13 cellular contexts compared by ENCODE assay signal in genomic region chr11:105000167-105000566, GRCh38. TPM values are rescaled to one million over a fixed set of nuclear protein-coding genes. Genes with fewer than 3 reads are reported as not detected.
DNase-seq lines count a peak whose midpoint lies in the region; ATAC-seq and TF ChIP-seq lines count a peak whose summit lies in the region.
"Had no signal": no experiment of that assay in that cellular context is flagged by ENCODE, and none has a peak within 500 bp of the region (broad histone marks: within the 10 kb centered on the region; RNA-seq: fewer than 3 reads in every experiment).

No MANE protein-coding gene starts in this region.

- no peaks in the 10 kb centered on the region for H3K9me1 ChIP-seq in IMR-90 (ENCODE audit: insufficient read depth, low read length)

- H3K79me1 ChIP-seq in IMR-90 (ENCODE audit: low read depth in 1 of 2, low read length in 2 of 2): no peaks in the 10 kb centered on the region

- H4K91ac ChIP-seq in IMR-90 (ENCODE audit: insufficient read depth, low read depth, low read length): no peak overlapping the region

- H3K14ac ChIP-seq in IMR-90 (replicated peaks; ENCODE audit: low read depth, low read length): no peak overlapping the region

- no peak overlapping the region for H2BK15ac ChIP-seq in IMR-90 (ENCODE audit: low read depth, low read length)

- no peak for TF ChIP-seq RAD21 in IMR-90 (IDR thresholded peaks at IDR 0.05; ENCODE audit: low read length)

- H3K4me2 ChIP-seq in mammary epithelial cell (ENCODE audit: insufficient read depth, low read depth, low read length) (no peak overlapping the region), IMR-90 (ENCODE audit: low read depth, low read length) (no peak overlapping the region)

- no peak overlapping the region for H3K4ac ChIP-seq in IMR-90 (ENCODE audit: low read depth, low read length)

- WGBS in mammary epithelial cell (ENCODE audit: low coverage, missing lambda C conversion rate): 85% methylated on average over 5 of the region's 5 CpGs
- WGBS in IMR-90 (ENCODE audit: extremely low coverage in 2 of 2, insufficient read length in 1 of 2), 2 experiments: 93% methylated on average over 3 of the region's 5 CpGs; no CpG with 5 or more reads in 1 of the 2 experiments

- no peak overlapping the region for H2BK5ac ChIP-seq in IMR-90 (ENCODE audit: low read depth, low read length, poor library complexity, severe bottlenecking)

- no peak overlapping the region for H2AFZ ChIP-seq in mammary epithelial cell (ENCODE audit: low read depth, low read length)
- H2AFZ ChIP-seq in IMR-90 (replicated peaks; ENCODE audit: low read length, poor library complexity): no peak overlapping the region

- H4K20me1 ChIP-seq in mammary epithelial cell (ENCODE audit: insufficient read depth, low read length) (no peaks in the 10 kb centered on the region), IMR-90 (ENCODE audit: insufficient read depth, low read length) (no peaks in the 10 kb centered on the region)

- no peaks in the 10 kb centered on the region for H3K36me3 Mint-ChIP-seq in MCF 10A (ENCODE audit: insufficient read depth, unreplicated experiment)
- H3K36me3 Mint-ChIP-seq: activated naive CD4-positive, alpha-beta T cell treated with anti-CD3 and anti-CD28 coated beads, Interleukin-2, amount 50 U/mL, for 72 hours had no signal

- no peak overlapping the region for H4K5ac ChIP-seq in IMR-90 (ENCODE audit: low read depth, low read length)

- intact Hi-C loops in mammary epithelial cell (cut with micrococcal nuclease): no loop called here
- intact Hi-C loops in MCF 10A (cut with micrococcal nuclease): no loop called here
- intact Hi-C loops in IMR-90 (cut with micrococcal nuclease): no loop called here
- intact Hi-C loops in vagina (cut with DNase I): no loop called here

- no peak overlapping the region for H3K23ac ChIP-seq in IMR-90 (ENCODE audit: low read depth, low read length)

- H3K9ac ChIP-seq in mammary epithelial cell (ENCODE audit: insufficient read depth, low read length) (no peak overlapping the region), IMR-90 (ENCODE audit: low read depth, low read length) (no peak overlapping the region)

- H2BK120ac ChIP-seq in IMR-90 (ENCODE audit: low read depth, low read length): no peak overlapping the region

- H3K27me3 Mint-ChIP-seq in MCF 10A (ENCODE audit: insufficient read depth, unreplicated experiment): no peaks in the 10 kb centered on the region

- no peak overlapping the region for H3K27ac Mint-ChIP-seq in MCF 10A (ENCODE audit: low read depth, unreplicated experiment)
- H3K27ac Mint-ChIP-seq: activated naive CD4-positive, alpha-beta T cell treated with anti-CD3 and anti-CD28 coated beads, Interleukin-2, amount 50 U/mL, for 72 hours had no signal

- H3K4me1 ChIP-seq in mammary epithelial cell (ENCODE audit: insufficient read depth, low read length) (no peaks in the 10 kb centered on the region), IMR-90 (ENCODE audit: control insufficient read depth, insufficient read depth, low read length) (peaks cover 1% of the 10 kb centered on the region; the same call in 1 of the 2 replicates), vagina (no peaks in the 10 kb centered on the region)

- H3K4me3 Mint-ChIP-seq in MCF 10A (ENCODE audit: unreplicated experiment): no peak overlapping the region
- H3K4me3 Mint-ChIP-seq: neural crest cell had no signal

- H2AK5ac ChIP-seq in IMR-90 (ENCODE audit: low read depth, low read length): no peak overlapping the region

- TF ChIP-seq POLR2A in IMR-90 (IDR thresholded peaks at IDR 0.05; ENCODE audit: low read depth, low read length) (no peak), vagina (IDR thresholded peaks at IDR 0.05) (no peak)

- no peak overlapping the region for H3K27ac ChIP-seq in mammary epithelial cell (ENCODE audit: insufficient read depth, low read depth, low read length)
- no peak overlapping the region for H3K27ac ChIP-seq in IMR-90 (ENCODE audit: insufficient read depth, low read length)
- H3K27ac ChIP-seq in vagina: no peak overlapping the region
- H3K27ac ChIP-seq: C4-2B had no signal

- in situ Hi-C loops in mammary epithelial cell (cut with MboI; ENCODE audit: low sequenced_read_pairs in 2 of 2) (no loop called here), IMR-90 (cut with MboI; ENCODE audit: low sequenced_read_pairs) (no loop called here)

- H3K27me3 ChIP-seq in mammary epithelial cell (ENCODE audit: insufficient read depth, low read length) (no peaks in the 10 kb centered on the region), IMR-90 (ENCODE audit: control insufficient read depth, insufficient read depth, low read length) (no peaks in the 10 kb centered on the region), vagina (no peaks in the 10 kb centered on the region)

- H2AK9ac ChIP-seq in IMR-90 (replicated peaks; ENCODE audit: low read depth, low read length, poor library complexity): no peak overlapping the region

- no peaks in the 10 kb centered on the region for H3K9me3 ChIP-seq in mammary epithelial cell (replicated peaks; ENCODE audit: insufficient read depth, low read length)
- H3K9me3 ChIP-seq in IMR-90 (ENCODE audit: control insufficient read depth, insufficient read depth, low read length): no peaks in the 10 kb centered on the region
- H3K9me3 ChIP-seq in vagina: no peaks in the 10 kb centered on the region

- dilution Hi-C loops in mammary epithelial cell (cut with HindIII; ENCODE audit: low sequenced_read_pairs) (no loop called here), IMR-90 (cut with HindIII; ENCODE audit: low sequenced_read_pairs, unreplicated experiment) (no loop called here)

- TF ChIP-seq CTCF in mammary epithelial cell (conservative IDR thresholded peaks at IDR 0.05 in 1 of 2, IDR thresholded peaks at IDR 0.05 in 1 of 2; ENCODE audit: extremely low read depth in 1 of 2, insufficient read depth in 1 of 2, low read depth in 1 of 2, low read length in 2 of 2) (peak in 1 of 2 donors; percentile 8), MCF 10A (IDR thresholded peaks at IDR 0.05; ENCODE audit: unreplicated experiment) (no peak), IMR-90 (conservative IDR thresholded peaks at IDR 0.05; ENCODE audit: low read depth, low read length) (no peak), vagina (IDR thresholded peaks at IDR 0.05) (no peak)

- POLR2A ChIA-PET in MCF 10A (lab: Yijun Ruan, JAX): no interaction called here
- POLR2A ChIA-PET in IMR-90 (lab: Charles Lee; ENCODE audit: unreplicated experiment): no interaction called here

- DNase-seq in mammary epithelial cell: peak; percentile 8
- DNase-seq in MCF 10A (ENCODE audit: unreplicated experiment): no peak
- DNase-seq in IMR-90: no peak
- peak; percentile 34 for DNase-seq in ecto neural progenitor cell (ENCODE audit: low spot score)
- DNase-seq in stimulated activated naive CD8-positive, alpha-beta T cell treated with anti-CD3 and anti-CD28 coated beads, Interleukin-15, Interleukin-2, amounts not matched to agents 100 U/mL and 50 U/mL, for 24 hours: peak; percentile 12
- DNase-seq in C1 segment of cervical spinal cord (lab: John Stamatoyannopoulos, UW): no peak
- no peak for DNase-seq in hippocampal formation (lab: John Stamatoyannopoulos, UW)
- DNase-seq in vagina (ENCODE audit: extremely low spot score in 2 of 2): no peak
- DNase-seq: NCI-H1694 treated with DMSO at 0.1 percent for 48 hours had no signal

- H3K18ac ChIP-seq in IMR-90 (ENCODE audit: low read depth, low read length): no peak overlapping the region

- ATAC-seq in IMR-90 (ENCODE audit: low read depth): no peak
- ATAC-seq in stimulated activated naive CD8-positive, alpha-beta T cell treated with anti-CD3 and anti-CD28 coated beads, Interleukin-15, Interleukin-2, amounts not matched to agents 100 U/mL and 50 U/mL, for 24 hours: no peak

- CTCF ChIA-PET in mammary epithelial cell (lab: Charles Lee; ENCODE audit: low non-redundant PET): no interaction called here
- CTCF ChIA-PET in MCF 10A (lab: Yijun Ruan, JAX): no interaction called here
- CTCF ChIA-PET in IMR-90 (lab: Yijun Ruan, JAX): no interaction called here

- H3K4me3 ChIP-seq in mammary epithelial cell (replicated peaks in 1 of 3; ENCODE audit: insufficient read depth in 1 of 3, low read depth in 2 of 3, low read length in 3 of 3) (no peak overlapping the region), IMR-90 (ENCODE audit: insufficient read depth, low read depth, low read length) (no peak overlapping the region), vagina (no peak overlapping the region)

- H4K8ac ChIP-seq in IMR-90 (ENCODE audit: low read depth in 2 of 2, low read length in 2 of 2): no peak overlapping the region

- H3K9me3 Mint-ChIP-seq in MCF 10A (ENCODE audit: unreplicated experiment): peaks cover 7% of the 10 kb centered on the region
- H3K9me3 Mint-ChIP-seq: activated naive CD4-positive, alpha-beta T cell treated with anti-CD3 and anti-CD28 coated beads, Interleukin-2, amount 50 U/mL, for 72 hours had no signal

- 0 out of 2 replicates have a peak overlapping the region, but pooled peaks have one; percentile 31 for H2BK20ac ChIP-seq in IMR-90 (ENCODE audit: low read depth, low read length)

- BruUV-seq in mammary epithelial cell (replicated peaks; lab: Mats Ljungman, UMichigan) (no TSS peak), MCF 10A (replicated peaks; lab: Mats Ljungman, UMichigan) (no TSS peak), IMR-90 (replicated peaks; lab: Mats Ljungman, UMichigan) (no TSS peak)

- H3K79me2 ChIP-seq in mammary epithelial cell (ENCODE audit: insufficient read depth, low read length): no peaks in the 10 kb centered on the region

- no peaks in the 10 kb centered on the region for H3K36me3 ChIP-seq in mammary epithelial cell (ENCODE audit: insufficient read depth, low read length)
- no peaks in the 10 kb centered on the region for H3K36me3 ChIP-seq in IMR-90 (ENCODE audit: control insufficient read depth, insufficient read depth, low read length)
- no peaks in the 10 kb centered on the region for H3K36me3 ChIP-seq in vagina

- no peaks in the 10 kb centered on the region for H3K4me1 Mint-ChIP-seq in MCF 10A (ENCODE audit: insufficient read depth, unreplicated experiment)
- H3K4me1 Mint-ChIP-seq: neural crest cell had no signal

- H3K56ac ChIP-seq in IMR-90 (ENCODE audit: extremely low read depth, insufficient read depth, low read length): no peak overlapping the region

RNA-seq across cellular contexts. Expression of gene CASP5, which starts 22.8 kb away (rescaled TPM):
- under 1 TPM in 1 of 2 donors, not detected in 1; 0.17 TPM for total RNA-seq in mammary epithelial cell
- not detected for polyA plus RNA-seq in mammary epithelial cell
- not detected for polyA minus RNA-seq in mammary epithelial cell
- not detected in 2 replicates for total RNA-seq in MCF 10A (2022)
- not detected in 2 replicates for total RNA-seq in IMR-90 (2012; rRNA removed)
- polyA plus RNA-seq in IMR-90 (2012; rRNA removed): not detected in 2 replicates
- not detected in 2 replicates for polyA plus RNA-seq in IMR-90 (2012; cell fraction: cytosol; rRNA removed)
- 0.13 TPM in 1 of 2 replicates, not detected in the other for polyA plus RNA-seq in IMR-90 (2012; cell fraction: nucleus; rRNA removed; ENCODE audit: low replicate concordance)
- total RNA-seq in vagina: not detected
- total RNA-seq: activated naive CD4-positive, alpha-beta T cell treated with anti-CD3 and anti-CD28 coated beads, Interleukin-2, amount 50 U/mL, for 72 hours; neural crest cell; Right ventricle myocardium superior had no signal

RNA-seq across cellular contexts. Expression of gene CASP4, which starts 31.8 kb away (rescaled TPM):
- total RNA-seq in mammary epithelial cell: 100 to 1,000 TPM in 1 of 2 donors, 10 to 100 TPM in 1; 76.6 to 190 TPM
- polyA plus RNA-seq in mammary epithelial cell: 93.9 TPM
- polyA minus RNA-seq in mammary epithelial cell: 35.9 TPM
- total RNA-seq in MCF 10A (2022): 93.6 and 98.8 TPM in 2 replicates
- total RNA-seq in IMR-90 (2012; rRNA removed): 89.4 and 91.9 TPM in 2 replicates
- 73.0 and 82.5 TPM in 2 replicates for polyA plus RNA-seq in IMR-90 (2012; rRNA removed)
- polyA plus RNA-seq in IMR-90 (2012; cell fraction: cytosol; rRNA removed): 25.5 and 27.2 TPM in 2 replicates
- polyA plus RNA-seq in IMR-90 (2012; cell fraction: nucleus; rRNA removed; ENCODE audit: low replicate concordance): 9.8 and 65.8 TPM in 2 replicates
- total RNA-seq in vagina: 70.2 TPM
- total RNA-seq: neural crest cell had no signal

RNA-seq across cellular contexts. Expression of gene CASP1, which starts 34.8 kb away (rescaled TPM):
- total RNA-seq in mammary epithelial cell (10 to 100 TPM; 44.3 to 56.1 TPM), MCF 10A (2022) (27.2 and 34.4 TPM in 2 replicates), IMR-90 (2012; rRNA removed) (24.7 and 31.2 TPM in 2 replicates), vagina (23.3 TPM)
- polyA plus RNA-seq in mammary epithelial cell (30.2 TPM), IMR-90 (2012; rRNA removed) (11.1 and 12.5 TPM in 2 replicates)
- polyA minus RNA-seq in mammary epithelial cell: 112 TPM
- polyA plus RNA-seq in IMR-90 (2012; cell fraction: cytosol; rRNA removed): 3.2 and 4.7 TPM in 2 replicates
- 1.0 and 12.4 TPM in 2 replicates for polyA plus RNA-seq in IMR-90 (2012; cell fraction: nucleus; rRNA removed; ENCODE audit: low replicate concordance)
- total RNA-seq: neural crest cell had no signal

RNA-seq across cellular contexts. Expression of gene CARD16, which starts 45.0 kb away (rescaled TPM):
- total RNA-seq in mammary epithelial cell (1 to 10 TPM; 2.2 to 5.8 TPM), MCF 10A (2022) (14.0 and 14.4 TPM in 2 replicates), IMR-90 (2012; rRNA removed) (7.9 and 23.3 TPM in 2 replicates), vagina (26.8 TPM)
- polyA plus RNA-seq in mammary epithelial cell (9.0 TPM), IMR-90 (2012; rRNA removed) (24.9 and 29.2 TPM in 2 replicates)
- polyA minus RNA-seq in mammary epithelial cell: not detected
- 7.8 and 24.1 TPM in 2 replicates for polyA plus RNA-seq in IMR-90 (2012; cell fraction: cytosol; rRNA removed)
- 0.65 and 9.2 TPM in 2 replicates for polyA plus RNA-seq in IMR-90 (2012; cell fraction: nucleus; rRNA removed; ENCODE audit: low replicate concordance)
- total RNA-seq: neural crest cell had no signal

Comparison
In these comparisons a context has a peak if more than half of its experiments do, and no peak if none do; other contexts are left out.
1. DNase-seq: peak in mammary epithelial cell (single experiment), ecto neural progenitor cell (single experiment) and stimulated activated naive CD8-positive, alpha-beta T cell treated with anti-CD3 and anti-CD28 coated beads, Interleukin-15, Interleukin-2, amounts not matched to agents 100 U/mL and 50 U/mL, for 24 hours (single experiment); none in MCF 10A (single experiment), IMR-90 (single experiment), C1 segment of cervical spinal cord (0 of 14), hippocampal formation (0 of 2) and vagina (0 of 2).